16 cellular contexts compared by ENCODE assay signal in the genomic region with DNA sequence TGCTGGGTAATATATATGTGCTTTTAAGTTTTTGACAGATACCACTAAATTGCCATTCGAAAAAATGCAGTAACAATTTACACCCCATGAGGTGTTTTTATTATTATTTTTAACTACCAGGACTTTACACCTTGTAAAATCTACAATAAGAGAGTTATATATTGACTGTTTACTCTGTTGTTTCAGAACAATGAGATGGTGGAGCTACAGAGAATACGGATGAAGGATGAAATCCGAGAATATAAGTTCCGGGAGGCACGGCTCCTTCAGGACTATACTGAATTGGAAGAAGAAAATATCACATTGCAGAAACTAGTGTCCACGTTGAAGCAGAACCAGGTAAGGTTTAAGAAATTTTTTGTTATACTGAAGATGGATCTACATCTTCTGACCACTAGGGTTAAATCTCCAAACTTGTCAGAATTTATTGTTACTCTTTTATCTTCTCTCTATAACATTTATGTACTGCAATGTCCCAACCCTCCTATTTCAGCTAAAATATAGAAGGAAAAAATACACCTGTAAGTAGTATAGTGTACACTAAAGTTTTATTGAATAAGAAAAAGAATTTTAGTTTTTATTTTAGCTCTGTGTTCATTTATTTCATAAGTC.
"Had no signal": no experiment of that assay in that cellular context is flagged by ENCODE, and none has a peak within 500 bp of the region (broad histone marks: within the 10 kb centered on the region; RNA-seq: fewer than 3 reads in every experiment).

No MANE protein-coding gene starts in this region.

- DNase-seq: activated CD4-positive, alpha-beta T cell treated with anti-CD3 and anti-CD28 coated beads for 1 hour; activated CD4-positive, alpha-beta T cell treated with anti-CD3 and anti-CD28 coated beads, Interleukin-2, amount 50 U/mL, for 48 hours; activated naive CD4-positive, alpha-beta T cell treated with Interleukin-2 at 50 U/mL for 16 hours; anterior cingulate cortex; dorsolateral prefrontal cortex; hypothalamus; left ventricle myocardium superior; occipital lobe; stimulated activated CD4-positive, alpha-beta T cell treated with anti-CD3 and anti-CD28 coated beads, Interleukin-2, amount 100 ng/mL, for 48 hours; T-helper 9 cell; thyroid gland had no signal

- H3K36me3 ChIP-seq: thyroid gland had no signal

- H3K27me3 ChIP-seq: dorsolateral prefrontal cortex, thyroid gland had no signal

- H3K4me1 Mint-ChIP-seq: activated T-helper 17 cell treated with anti-CD3 and anti-CD28 coated beads, Interleukin-2, amount 50 U/mL, for 72 hours had no signal

- H3K4me3 Mint-ChIP-seq: activated T-helper 17 cell treated with anti-CD3 and anti-CD28 coated beads, Interleukin-2, amount 50 U/mL, for 72 hours; memory B cell; natural killer cell treated with Interleukin-12 subunit alpha and Interleukin-12 subunit beta and Interleukin-15 and Interleukin-18, amount 100 ng/mL, for 72 hours; stimulated activated memory B cell treated with anti-CD40 and anti-IgM and Interleukin-4, amounts not matched to agents 10 μg/mL and 1 μg/mL and 100 μg/mL, for 72 hours had no signal

- H3K4me3 ChIP-seq: dorsolateral prefrontal cortex, thyroid gland had no signal

- H3K9me3 ChIP-seq: thyroid gland had no signal

- H3K27me3 Mint-ChIP-seq: activated T-helper 17 cell treated with anti-CD3 and anti-CD28 coated beads, Interleukin-2, amount 50 U/mL, for 72 hours; memory B cell; natural killer cell treated with Interleukin-12 subunit alpha and Interleukin-12 subunit beta and Interleukin-15 and Interleukin-18, amount 100 ng/mL, for 72 hours; stimulated activated memory B cell treated with anti-CD40 and anti-IgM and Interleukin-4, amounts not matched to agents 10 μg/mL and 1 μg/mL and 100 μg/mL, for 72 hours had no signal

- H3K27ac Mint-ChIP-seq: activated T-helper 17 cell treated with anti-CD3 and anti-CD28 coated beads, Interleukin-2, amount 50 U/mL, for 72 hours; memory B cell; natural killer cell treated with Interleukin-12 subunit alpha and Interleukin-12 subunit beta and Interleukin-15 and Interleukin-18, amount 100 ng/mL, for 72 hours; stimulated activated memory B cell treated with anti-CD40 and anti-IgM and Interleukin-4, amounts not matched to agents 10 μg/mL and 1 μg/mL and 100 μg/mL, for 72 hours had no signal

- ATAC-seq: activated T-helper 17 cell treated with anti-CD3 and anti-CD28 coated beads, Interleukin-2, amount 50 U/mL, for 72 hours; esophagus mucosa; left ventricle myocardium superior; natural killer cell treated with Interleukin-12 subunit alpha and Interleukin-12 subunit beta and Interleukin-15 and Interleukin-18, amount 100 ng/mL, for 72 hours; stimulated activated memory B cell treated with anti-CD40 and anti-IgM and Interleukin-4, amounts not matched to agents 10 μg/mL and 1 μg/mL and 100 μg/mL, for 72 hours had no signal

- H3K36me3 Mint-ChIP-seq: natural killer cell treated with Interleukin-12 subunit alpha and Interleukin-12 subunit beta and Interleukin-15 and Interleukin-18, amount 100 ng/mL, for 72 hours had no signal

- H3K27ac ChIP-seq: dorsolateral prefrontal cortex, thyroid gland had no signal

- H3K9me3 Mint-ChIP-seq: activated T-helper 17 cell treated with anti-CD3 and anti-CD28 coated beads, Interleukin-2, amount 50 U/mL, for 72 hours; memory B cell; natural killer cell treated with Interleukin-12 subunit alpha and Interleukin-12 subunit beta and Interleukin-15 and Interleukin-18, amount 100 ng/mL, for 72 hours; stimulated activated memory B cell treated with anti-CD40 and anti-IgM and Interleukin-4, amounts not matched to agents 10 μg/mL and 1 μg/mL and 100 μg/mL, for 72 hours had no signal
